ENCODE assay signal across 24 cellular contexts in genomic region chr11:119130662-119131061, GRCh38. TPM values are rescaled to one million over a fixed set of nuclear protein-coding genes. Genes with fewer than 3 reads are reported as not detected.
DNase-seq lines count a peak whose midpoint lies in the region; ATAC-seq, FAIRE-seq and TF ChIP-seq lines count a peak whose summit lies in the region.
"Had no signal": no experiment of that assay in that cellular context is flagged by ENCODE, and none has a peak within 500 bp of the region (broad histone marks: within the 10 kb centered on the region; RNA-seq: fewer than 3 reads in every experiment).

No MANE protein-coding gene starts in this region.

- 86% methylated on average over 1 of the region's 3 CpGs for WGBS in right lobe of liver (ENCODE audit: insufficient coverage, low coverage, low lambda C conversion rate, missing lambda C conversion rate)
- 100% methylated on average over 1 of the region's 3 CpGs for WGBS in mammary epithelial cell (ENCODE audit: low coverage, missing lambda C conversion rate)

- peak; percentile 76 to 85 (median 80) for ATAC-seq in right lobe of liver
- ATAC-seq: GM23338, Panc1 had no signal

- no peak overlapping the region for H3K4me3 ChIP-seq in AG04450 (ENCODE audit: low read depth, low read length)
- H3K4me3 ChIP-seq in right lobe of liver: no peak overlapping the region
- no peak overlapping the region for H3K4me3 ChIP-seq in Caco-2 (ENCODE audit: low read depth, low read length)
- no peak overlapping the region for H3K4me3 ChIP-seq in mammary epithelial cell (replicated peaks in 1 of 3; ENCODE audit: insufficient read depth in 1 of 3, low read depth in 2 of 3, low read length in 3 of 3)
- H3K4me3 ChIP-seq: GM23338 had no signal

- dilution Hi-C loops in mammary epithelial cell (cut with HindIII; ENCODE audit: low sequenced_read_pairs): loop anchor here (10.0 kb wide), 2 partner anchors 54 to 124 kb away; partner anchors contain the start of gene NHERF4

- peaks cover 60% of the 10 kb centered on the region for H3K36me3 Mint-ChIP-seq in Caco-2 (ENCODE audit: insufficient read depth, unreplicated experiment)

- peaks cover 0 to 1% (median under 1%) of the 10 kb centered on the region in 4 donors for H3K4me1 ChIP-seq in right lobe of liver
- H3K4me1 ChIP-seq in Caco-2: peaks cover 3% of the 10 kb centered on the region
- peaks cover under 1% of the 10 kb centered on the region for H3K4me1 ChIP-seq in mammary epithelial cell (ENCODE audit: insufficient read depth, low read length)

- no peaks in the 10 kb centered on the region for H3K27me3 Mint-ChIP-seq in Caco-2 (ENCODE audit: insufficient read depth, unreplicated experiment)

- H3K9me3 Mint-ChIP-seq in Caco-2 (ENCODE audit: unreplicated experiment): no peaks in the 10 kb centered on the region
- H3K9me3 Mint-ChIP-seq: GM23338 had no signal

- H3K27me3 ChIP-seq in AG04450 (ENCODE audit: control insufficient read depth, insufficient read depth, low read length) (no peaks in the 10 kb centered on the region), right lobe of liver (no peaks in the 10 kb centered on the region), Caco-2 (replicated peaks; ENCODE audit: control insufficient read depth, insufficient read depth, low read length) (no peaks in the 10 kb centered on the region), mammary epithelial cell (ENCODE audit: insufficient read depth, low read length) (no peaks in the 10 kb centered on the region)

- no peak overlapping the region for H3K4me2 ChIP-seq in mammary epithelial cell (ENCODE audit: insufficient read depth, low read depth, low read length)
- H3K4me2 ChIP-seq: GM23338 had no signal

- no peak for FAIRE-seq in urothelium cell line (lab: Jason Lieb, UNC)
- FAIRE-seq: A204.1, GM12892, GM19239 had no signal

- no peak overlapping the region for H3K4me3 Mint-ChIP-seq in Caco-2 (ENCODE audit: unreplicated experiment)
- H3K4me3 Mint-ChIP-seq: GM23338 had no signal

- no peaks in the 10 kb centered on the region for H3K9me3 ChIP-seq in AG04450 (ENCODE audit: control insufficient read depth, insufficient read depth, low read length)
- H3K9me3 ChIP-seq in right lobe of liver: no peaks in the 10 kb centered on the region
- no peaks in the 10 kb centered on the region for H3K9me3 ChIP-seq in Caco-2
- H3K9me3 ChIP-seq in mammary epithelial cell (replicated peaks; ENCODE audit: insufficient read depth, low read length): no peaks in the 10 kb centered on the region

- H2AFZ ChIP-seq in mammary epithelial cell (ENCODE audit: low read depth, low read length): no peak overlapping the region
- H2AFZ ChIP-seq: GM23338 had no signal

- DNase-seq in AG04450 (ENCODE audit: low read depth, low spot score) (no peak), NCI-H226 (peak; percentile 29), dermis microvascular lymphatic vessel endothelial cell (ENCODE audit: low read depth in 2 of 2) (peak; percentile 9 to 16), right lobe of liver (peak in 2 of 3 donors; percentile 45 to 56), NCI-H69 (lab: John Stamatoyannopoulos, UW) (no peak), urothelium cell line (ENCODE audit: low spot score) (no peak), Caco-2 (no peak), mammary epithelial cell (no peak)
- DNase-seq: COR-L47, DMS53, GDM1, KBM-7, NCI-H1092, NCI-H1694, NCI-H446, NCI-H748 treated with DMSO at 0.1 percent for 48 hours, SHP77 had no signal

- H3K4me1 Mint-ChIP-seq in Caco-2 (ENCODE audit: low read depth, unreplicated experiment): peaks cover 7% of the 10 kb centered on the region

- in situ Hi-C loops in mammary epithelial cell (cut with MboI; ENCODE audit: low sequenced_read_pairs in 2 of 2): no loop called here

- intact Hi-C loops in right lobe of liver (cut with DNase I): no loop called here
- intact Hi-C loops in Caco-2 (cut with micrococcal nuclease; ENCODE audit: unreplicated experiment): no loop called here
- intact Hi-C loops in mammary epithelial cell (cut with micrococcal nuclease): no loop called here

- CTCF ChIA-PET in AG04450 (lab: Charles Lee) (interaction anchor here (0.8 to 1.2 kb wide), 2 partner anchors 36 to 66 kb away, joined by 3 to 4 read pairs; a partner anchor contains a TSS), Caco-2 (lab: Charles Lee) (no interaction called here), mammary epithelial cell (lab: Charles Lee; ENCODE audit: low non-redundant PET) (no interaction called here)

- H3K79me2 ChIP-seq in mammary epithelial cell (ENCODE audit: insufficient read depth, low read length): peaks cover under 1% of the 10 kb centered on the region

- H3K36me3 ChIP-seq in right lobe of liver (peaks cover 0 to 67% (median 26%) of the 10 kb centered on the region in 4 donors), Caco-2 (ENCODE audit: control insufficient read depth, insufficient read depth, low read length) (peaks cover 14% of the 10 kb centered on the region), mammary epithelial cell (ENCODE audit: insufficient read depth, low read length) (peaks cover 8% of the 10 kb centered on the region)

- H3K27ac ChIP-seq in AG04450 (ENCODE audit: low read depth, low read length): no peak overlapping the region
- H3K27ac ChIP-seq in right lobe of liver: peak overlapping the region in 2 of 3 donors; percentile 4 to 31
- no peak overlapping the region for H3K27ac ChIP-seq in mammary epithelial cell (ENCODE audit: insufficient read depth, low read depth, low read length)
- H3K27ac ChIP-seq: C4-2B had no signal

- no peak overlapping the region for H3K9ac ChIP-seq in mammary epithelial cell (ENCODE audit: insufficient read depth, low read length)

- no peaks in the 10 kb centered on the region for H4K20me1 ChIP-seq in mammary epithelial cell (ENCODE audit: insufficient read depth, low read length)

- TF ChIP-seq CTCF in AG04450 (IDR thresholded peaks at IDR 0.05; ENCODE audit: low read depth, low read length) (0 out of 2 replicates have a peak, but pooled peaks have one; percentile 6), right lobe of liver (IDR thresholded peaks at IDR 0.05) (no peak), Caco-2 (IDR thresholded peaks at IDR 0.05; ENCODE audit: insufficient read depth in 1 of 2, low read depth in 1 of 2, low read length in 1 of 2, severe bottlenecking in 1 of 2, unreplicated experiment in 1 of 2) (no peak), mammary epithelial cell (conservative IDR thresholded peaks at IDR 0.05 in 1 of 2, IDR thresholded peaks at IDR 0.05 in 1 of 2; ENCODE audit: extremely low read depth in 1 of 2, insufficient read depth in 1 of 2, low read depth in 1 of 2, low read length in 2 of 2) (no peak)

- POLR2A ChIA-PET in AG04450 (lab: Yijun Ruan, JAX) (no interaction called here), Caco-2 (lab: Charles Lee) (no interaction called here)

- no peak overlapping the region for H3K27ac Mint-ChIP-seq in Caco-2 (ENCODE audit: unreplicated experiment)
- H3K27ac Mint-ChIP-seq: GM23338 had no signal

- BruUV-seq in Caco-2 (replicated peaks; lab: Mats Ljungman, UMichigan) (no TSS peak), mammary epithelial cell (replicated peaks; lab: Mats Ljungman, UMichigan) (no TSS peak)

- TF ChIP-seq POLR2A in right lobe of liver (IDR thresholded peaks at IDR 0.05): no peak

RNA-seq across cellular contexts. Expression of gene HINFP, which starts 9.3 kb away (rescaled TPM):
- polyA plus RNA-seq in AG04450 (2011; rRNA removed) (14.9 and 16.4 TPM in 2 replicates), mammary epithelial cell (16.1 TPM)
- polyA minus RNA-seq in AG04450 (2011; rRNA and poly(A)+ RNA removed): 26.7 and 33.9 TPM in 2 replicates
- total RNA-seq in dermis microvascular lymphatic vessel endothelial cell (11.3 and 16.4 TPM in 2 replicates), right lobe of liver (10 to 100 TPM in 4 of 6 experiments, 1 to 10 TPM in 2; 6.4 to 13.6 (median 10.7) TPM), Caco-2 (2022) (61.6 and 65.2 TPM in 2 replicates), mammary epithelial cell (10 to 100 TPM; 23.7 to 26.8 TPM)
- polyA minus RNA-seq in mammary epithelial cell: 21.8 TPM

RNA-seq across cellular contexts. Expression of gene ABCG4, which starts 18.2 kb away (rescaled TPM):
- polyA plus RNA-seq in AG04450 (2011; rRNA removed) (0.21 and 0.30 TPM in 2 replicates), mammary epithelial cell (0.19 TPM)
- 0.51 and 1.1 TPM in 2 replicates for polyA minus RNA-seq in AG04450 (2011; rRNA and poly(A)+ RNA removed)
- total RNA-seq in dermis microvascular lymphatic vessel endothelial cell (under 0.01 TPM in 1 of 2 replicates, not detected in the other), right lobe of liver (under 1 TPM in 4 of 6 experiments, not detected in 2; 0.04 to 0.22 (median 0.09) TPM), Caco-2 (2022) (0.18 TPM in 1 of 2 replicates, not detected in the other), mammary epithelial cell (1 to 10 TPM in 1 of 2 donors, under 1 TPM in 1; 0.33 to 1.4 TPM)
- polyA minus RNA-seq in mammary epithelial cell: 2.7 TPM
- total RNA-seq: HT-29 had no signal

RNA-seq across cellular contexts. Expression of gene C2CD2L, which starts 23.5 kb away (rescaled TPM):
- polyA plus RNA-seq in AG04450 (2011; rRNA removed) (2.8 and 3.4 TPM in 2 replicates), mammary epithelial cell (4.9 TPM)
- polyA minus RNA-seq in AG04450 (2011; rRNA and poly(A)+ RNA removed): 8.3 and 11.9 TPM in 2 replicates
- total RNA-seq in dermis microvascular lymphatic vessel endothelial cell (1.7 and 3.4 TPM in 2 replicates), right lobe of liver (1 to 10 TPM; 5.4 to 9.7 (median 6.5) TPM), Caco-2 (2022) (14.7 and 15.4 TPM in 2 replicates), mammary epithelial cell (1 to 10 TPM; 3.2 to 7.2 TPM)
- polyA minus RNA-seq in mammary epithelial cell: 17.8 TPM

RNA-seq across cellular contexts. Expression of gene DPAGT1, which starts 29.0 kb away (rescaled TPM):
- polyA plus RNA-seq in AG04450 (2011; rRNA removed) (59.2 and 62.5 TPM in 2 replicates), mammary epithelial cell (66.1 TPM)
- polyA minus RNA-seq in AG04450 (2011; rRNA and poly(A)+ RNA removed): 66.5 and 79.0 TPM in 2 replicates
- total RNA-seq in dermis microvascular lymphatic vessel endothelial cell (10.5 and 17.6 TPM in 2 replicates), right lobe of liver (10 to 100 TPM; 29.8 to 55.5 (median 41.6) TPM), Caco-2 (2022) (117 and 119 TPM in 2 replicates), mammary epithelial cell (10 to 100 TPM; 22.2 to 49.3 TPM)
- 97.3 TPM for polyA minus RNA-seq in mammary epithelial cell

RNA-seq across cellular contexts. Expression of gene NLRX1, which starts 37.9 kb away (rescaled TPM):
- polyA plus RNA-seq in AG04450 (2011; rRNA removed) (4.7 and 6.4 TPM in 2 replicates), mammary epithelial cell (10.5 TPM)
- 7.8 and 11.7 TPM in 2 replicates for polyA minus RNA-seq in AG04450 (2011; rRNA and poly(A)+ RNA removed)
- total RNA-seq in dermis microvascular lymphatic vessel endothelial cell (11.0 and 16.1 TPM in 2 replicates), right lobe of liver (10 to 100 TPM in 4 of 6 experiments, 1 to 10 TPM in 2; 8.1 to 13.2 (median 10.9) TPM), Caco-2 (2022) (7.2 and 8.0 TPM in 2 replicates), mammary epithelial cell (10 to 100 TPM; 13.5 to 15.5 TPM)
- 18.0 TPM for polyA minus RNA-seq in mammary epithelial cell

Comparison
In these comparisons a context has a peak if more than half of its experiments do, and no peak if none do; other contexts are left out.
1. DNase-seq: peak in NCI-H226 (single experiment), dermis microvascular lymphatic vessel endothelial cell (2 of 2) and right lobe of liver (2 of 3); none in AG04450 (single experiment), NCI-H69 (single experiment), urothelium cell line (single experiment), Caco-2 (0 of 2) and mammary epithelial cell (single experiment).
2. H3K27ac ChIP-seq: peak in right lobe of liver (2 of 3); none in AG04450 (single experiment) and mammary epithelial cell (single experiment).